In genomic region chr6:34226066-34226465, GRCh38 we compare ENCODE assay signal across 18 cellular contexts. TPM values are rescaled to one million over a fixed set of nuclear protein-coding genes. Genes with fewer than 3 reads are reported as not detected.
A peak's percentile ranks its signal among the peaks of the same experiment; 100 is the strongest.
DNase-seq lines count a peak whose midpoint lies in the region; ATAC-seq and TF ChIP-seq lines count a peak whose summit lies in the region.
"Had no signal": no experiment of that assay in that cellular context is flagged by ENCODE, and none has a peak within 500 bp of the region (broad histone marks: within the 10 kb centered on the region; RNA-seq: fewer than 3 reads in every experiment).

No MANE protein-coding gene starts in this region.

- H3K79me1 ChIP-seq in H9 (ENCODE audit: insufficient read depth, low read depth, low read length, poor library complexity, severe bottlenecking) = no peaks in the 10 kb centered on the region

- no peak overlapping the region for H3K4ac ChIP-seq in H9 (ENCODE audit: low read depth, low read length)

- no peak overlapping the region for H2BK5ac ChIP-seq in H9 (ENCODE audit: insufficient read length, low read length)

- H4K5ac ChIP-seq in H9 (ENCODE audit: insufficient read length, low read depth, low read length) = no peak overlapping the region

- H3K27me3 Mint-ChIP-seq in H9 (ENCODE audit: low read depth) = peaks cover under 1% of the 10 kb centered on the region
- no peaks in the 10 kb centered on the region for H3K27me3 Mint-ChIP-seq in central memory CD8-positive, alpha-beta T cell
- no peaks in the 10 kb centered on the region for H3K27me3 Mint-ChIP-seq in neural progenitor cell (ENCODE audit: insufficient read depth, low read depth)
- H3K27me3 Mint-ChIP-seq in progenitor cell of endocrine pancreas = no peaks in the 10 kb centered on the region
- H3K27me3 Mint-ChIP-seq: brain had no signal

- H2BK20ac ChIP-seq in H9 (ENCODE audit: low read depth, low read length, poor library complexity, severe bottlenecking) = no peak overlapping the region

- H3K14ac ChIP-seq in H9 (ENCODE audit: insufficient read depth, low read length) = no peak overlapping the region

- no peaks in the 10 kb centered on the region for H3K79me2 ChIP-seq in H9 (ENCODE audit: insufficient read depth, low read length)
- H3K79me2 ChIP-seq in neural progenitor cell (ENCODE audit: low read depth) = no peaks in the 10 kb centered on the region

- H3K23me2 ChIP-seq in H9 (ENCODE audit: insufficient read length, low read depth, low read length, poor library complexity, severe bottlenecking) = no peaks in the 10 kb centered on the region

- no peak overlapping the region for H4K91ac ChIP-seq in H9 (ENCODE audit: insufficient read length, low read depth, low read length)

- H3K9me3 ChIP-seq in BLaER1 (no peaks in the 10 kb centered on the region), H9 (ENCODE audit: control insufficient read depth, low read depth, low read length) (no peaks in the 10 kb centered on the region), neural progenitor cell (ENCODE audit: low read depth) (no peaks in the 10 kb centered on the region)
- H3K9me3 ChIP-seq: left ventricle myocardium inferior, right atrium auricular region had no signal

- H3K27ac Mint-ChIP-seq in H9 (peak overlapping the region; percentile 61 to 97 (median 97); a peak in 4 of 7 replicates), neural progenitor cell (peak overlapping the region; percentile 93), progenitor cell of endocrine pancreas (no peak overlapping the region)
- H3K27ac Mint-ChIP-seq in central memory CD8-positive, alpha-beta T cell (ENCODE audit: low read depth) = peak overlapping the region; percentile 25
- H3K27ac Mint-ChIP-seq: activated T-helper 1 cell treated with anti-CD3 and anti-CD28 coated beads, Interleukin-12 subunit alpha, Interleukin-12 subunit beta, Interleukin-2, Interleukin-4 antibody, amounts not matched to agents 30 ng/mL and 10 ng/mL and 1 ng/mL, durations not matched to agents 14 hours and 24 hours and 36 hours had no signal

- H3K27me3 ChIP-seq in BLaER1 = no peaks in the 10 kb centered on the region
- no peaks in the 10 kb centered on the region for H3K27me3 ChIP-seq in H9 (ENCODE audit: insufficient read depth, low read length)
- H3K27me3 ChIP-seq in neural progenitor cell = no peaks in the 10 kb centered on the region
- H3K27me3 ChIP-seq: right atrium auricular region had no signal

- no peak overlapping the region for H2AK5ac ChIP-seq in H9 (ENCODE audit: insufficient read length, low read length)

- peaks cover 18% of the 10 kb centered on the region for H3F3A ChIP-seq in neural progenitor cell (ENCODE audit: low read depth)

- H3K27ac ChIP-seq in BLaER1 = peak overlapping the region; percentile 69; the same call in 1 of the 2 replicates
- H3K27ac ChIP-seq in H9 (ENCODE audit: insufficient read length, low read depth, low read length) = no peak overlapping the region
- H3K27ac ChIP-seq in neural progenitor cell = no peak overlapping the region
- H3K27ac ChIP-seq: left ventricle myocardium inferior, right atrium auricular region had no signal

- H3K4me3 Mint-ChIP-seq in H9 = peak overlapping the region in 1 of 2 experiments; percentile 35; a peak in 2 of 5 replicates
- no peak overlapping the region for H3K4me3 Mint-ChIP-seq in central memory CD8-positive, alpha-beta T cell
- H3K4me3 Mint-ChIP-seq in neural progenitor cell = no peak overlapping the region
- no peak overlapping the region for H3K4me3 Mint-ChIP-seq in progenitor cell of endocrine pancreas (ENCODE audit: low read depth)
- H3K4me3 Mint-ChIP-seq: activated T-helper 1 cell treated with anti-CD3 and anti-CD28 coated beads, Interleukin-12 subunit alpha, Interleukin-12 subunit beta, Interleukin-2, Interleukin-4 antibody, amounts not matched to agents 30 ng/mL and 10 ng/mL and 1 ng/mL, durations not matched to agents 14 hours and 24 hours and 36 hours; brain had no signal

- no CpG with 5 or more reads among the region's 7 CpGs for WGBS in H9 (ENCODE audit: extremely low coverage, insufficient read length, low lambda C conversion rate)

- TF ChIP-seq CTCF in H9 (conservative IDR thresholded peaks at IDR 0.05) (no peak), neural progenitor cell (IDR thresholded peaks at IDR 0.05) (no peak), progenitor cell of endocrine pancreas (IDR thresholded peaks at IDR 0.05; ENCODE audit: unreplicated experiment) (no peak)

- H3T11ph ChIP-seq in H9 (ENCODE audit: low read length) = no peak overlapping the region

- H4K20me1 ChIP-seq in BLaER1 = no peaks in the 10 kb centered on the region
- no peaks in the 10 kb centered on the region for H4K20me1 ChIP-seq in H9 (ENCODE audit: control insufficient read depth, insufficient read depth, insufficient read length)
- H4K20me1 ChIP-seq in neural progenitor cell (ENCODE audit: low read depth) = no peaks in the 10 kb centered on the region

- H2AFZ ChIP-seq in H9 (ENCODE audit: low read length) (no peak overlapping the region), neural progenitor cell (replicated peaks) (no peak overlapping the region)

- H2BK15ac ChIP-seq in H9 (ENCODE audit: low read depth, low read length) = no peak overlapping the region

- no peak overlapping the region for H2BK12ac ChIP-seq in H9 (ENCODE audit: insufficient read length, low read depth, low read length)

- H3K23ac ChIP-seq in H9 (ENCODE audit: insufficient read length, low read depth, low read length) = no peak overlapping the region

- H3K36me3 ChIP-seq in BLaER1 (no peaks in the 10 kb centered on the region), neural progenitor cell (no peaks in the 10 kb centered on the region)
- H3K36me3 ChIP-seq: left ventricle myocardium inferior, right atrium auricular region had no signal

- H3K4me2 ChIP-seq in BLaER1 = peak overlapping the region; percentile 50; the same call in 1 of the 2 replicates
- no peak overlapping the region for H3K4me2 ChIP-seq in H9 (ENCODE audit: insufficient read depth, insufficient read length, low read length)
- H3K4me2 ChIP-seq in neural progenitor cell = no peak overlapping the region

- H3K36me3 Mint-ChIP-seq in H9 (ENCODE audit: insufficient read depth in 1 of 3, low read depth in 3 of 3) (no peaks in the 10 kb centered on the region), neural progenitor cell (no peaks in the 10 kb centered on the region), progenitor cell of endocrine pancreas (ENCODE audit: insufficient read depth) (no peaks in the 10 kb centered on the region)
- H3K36me3 Mint-ChIP-seq in central memory CD8-positive, alpha-beta T cell (ENCODE audit: insufficient read depth) = peaks cover 2% of the 10 kb centered on the region
- H3K36me3 Mint-ChIP-seq: brain had no signal

- no peak for DNase-seq in H9
- DNase-seq in central memory CD8-positive, alpha-beta T cell (ENCODE audit: low spot score in 2 of 2) = no peak
- DNase-seq in neural progenitor cell (ENCODE audit: low spot score) = no peak
- DNase-seq in midbrain (lab: John Stamatoyannopoulos, UW) = no peak
- no peak for DNase-seq in DMS53 treated with DMSO at 0.1 percent for 48 hours (lab: John Stamatoyannopoulos, UW; ENCODE audit: unreplicated experiment)
- no peak for DNase-seq in progenitor cell of endocrine pancreas (ENCODE audit: low spot score, unreplicated experiment)
- no peak for DNase-seq in cortex of kidney (lab: John Stamatoyannopoulos, UW)
- DNase-seq: DND-41, glutamatergic neuron, left ventricle myocardium inferior, NCI-H1105, NCI-H524, occipital lobe, T1000 had no signal

- peaks cover 40 to 44% of the 10 kb centered on the region in 2 experiments for H3K4me1 Mint-ChIP-seq in H9
- H3K4me1 Mint-ChIP-seq in central memory CD8-positive, alpha-beta T cell = peaks cover 6% of the 10 kb centered on the region
- H3K4me1 Mint-ChIP-seq in neural progenitor cell = peaks cover 44% of the 10 kb centered on the region
- H3K4me1 Mint-ChIP-seq in progenitor cell of endocrine pancreas (ENCODE audit: low read depth) = peaks cover 25% of the 10 kb centered on the region

- H3K9ac ChIP-seq in BLaER1 (no peak overlapping the region), H9 (ENCODE audit: extremely low read depth, insufficient read length, low read length) (no peak overlapping the region), neural progenitor cell (no peak overlapping the region)

- no peak overlapping the region for H2BK120ac ChIP-seq in H9 (ENCODE audit: low read depth, low read length, poor library complexity, severe bottlenecking)

- H4K8ac ChIP-seq in H9 (replicated peaks; ENCODE audit: insufficient read length, low read depth, low read length) = no peak overlapping the region

- H3K9me3 Mint-ChIP-seq in H9 (no peaks in the 10 kb centered on the region), neural progenitor cell (no peaks in the 10 kb centered on the region), progenitor cell of endocrine pancreas (ENCODE audit: low read depth) (no peaks in the 10 kb centered on the region)
- H3K9me3 Mint-ChIP-seq in central memory CD8-positive, alpha-beta T cell = no peaks in the 10 kb centered on the region
- H3K9me3 Mint-ChIP-seq: activated T-helper 1 cell treated with anti-CD3 and anti-CD28 coated beads, Interleukin-12 subunit alpha, Interleukin-12 subunit beta, Interleukin-2, Interleukin-4 antibody, amounts not matched to agents 30 ng/mL and 10 ng/mL and 1 ng/mL, durations not matched to agents 14 hours and 24 hours and 36 hours had no signal

- H3K4me1 ChIP-seq in BLaER1 (peaks cover 51% of the 10 kb centered on the region), H9 (ENCODE audit: insufficient read depth, low read length) (peaks cover 15% of the 10 kb centered on the region; the same call in 1 of the 2 replicates), neural progenitor cell (peaks cover 21% of the 10 kb centered on the region)

- no peak overlapping the region for H3K56ac ChIP-seq in H9 (ENCODE audit: insufficient read length, low read depth, low read length)

- no peak for ATAC-seq in central memory CD8-positive, alpha-beta T cell (replicated peaks; ENCODE audit: extremely low read depth, poor library complexity, severe bottlenecking)

- H3K18ac ChIP-seq in H9 (ENCODE audit: insufficient read length, low read depth, low read length) = no peak overlapping the region

- no peak overlapping the region for H3K4me3 ChIP-seq in BLaER1
- H3K4me3 ChIP-seq in neural progenitor cell = no peak overlapping the region
- H3K4me3 ChIP-seq: left ventricle myocardium inferior, right atrium auricular region had no signal

RNA-seq across cellular contexts. Expression of gene HMGA1, which starts 10.6 kb away (rescaled TPM):
- total RNA-seq in H9 (2021) (2,116 and 2,191 TPM in 2 replicates), neural progenitor cell (ENCODE audit: low replicate concordance) (417 and 1,058 TPM in 2 replicates), progenitor cell of endocrine pancreas (748 and 769 TPM in 2 replicates)

RNA-seq across cellular contexts. Expression of gene SMIM29, which starts 22.7 kb away (rescaled TPM):
- total RNA-seq in H9 (2021) = 5.1 and 5.4 TPM in 2 replicates
- 2.4 and 8.9 TPM in 2 replicates for total RNA-seq in neural progenitor cell (ENCODE audit: low replicate concordance)
- 5.1 and 5.3 TPM in 2 replicates for total RNA-seq in progenitor cell of endocrine pancreas
